Comparison of ENCODE assay signal across 8 cellular contexts in genomic region chr7:3300651-3301471, GRCh38. TPM values are rescaled to one million over a fixed set of nuclear protein-coding genes. Genes with fewer than 3 reads are reported as not detected.
DNase-seq lines count a peak whose midpoint lies in the region; ATAC-seq and TF ChIP-seq lines count a peak whose summit lies in the region.

Gene SDK1 (plus strand): TSS chr7:3301252. CDS start chr7:3301587, 335 bp downstream.

- peak within 1 kb of the TSS; percentile 63 to 90 for H3K27ac ChIP-seq in coronary artery

- ATAC-seq in HG03066 (IDR thresholded peaks at IDR 0.05; ENCODE audit: low read depth, unreplicated experiment) (peak; percentile 81), left lobe of liver (peak; percentile 98)

- DNase-seq in SIG-M5 treated with dmso at 0.1 percent for 504 hours (lab: John Stamatoyannopoulos, UW; ENCODE audit: unreplicated experiment) (peak; percentile 29), SIG-M5 (lab: John Stamatoyannopoulos, UW) (no peak), NCI-H2196 (lab: John Stamatoyannopoulos, UW; ENCODE audit: unreplicated experiment) (peak; percentile 95), coronary artery (ENCODE audit: low spot score) (peak; percentile 90), left lobe of liver (ENCODE audit: low spot score) (peak; percentile 91)
- peak; percentile 89 to 92 for DNase-seq in activated CD4-positive, alpha-beta T cell treated with anti-CD3 and anti-CD28 coated beads for 4 hours
- DNase-seq in stimulated activated CD4-positive, alpha-beta T cell treated with anti-CD3 and anti-CD28 coated beads, Interleukin-1b, Interleukin-23, amount 100 ng/mL, for 48 hours: peak; percentile 88

- peak; percentile 93 for TF ChIP-seq CTCF in coronary artery (IDR thresholded peaks at IDR 0.05)

- H3K4me3 ChIP-seq in coronary artery: peak within 1 kb of the TSS; percentile 94

RNA-seq across cellular contexts. Expression of gene SDK1, which starts in this region (rescaled TPM):
- 0.53 TPM for total RNA-seq in left lobe of liver

Comparison
In these comparisons a context has a peak if more than half of its experiments do, and no peak if none do; other contexts are left out.
1. Peak in DNase-seq and ATAC-seq in left lobe of liver; RNA of the gene not detected or under 1 TPM.